ENCODE assay signal across 21 cellular contexts in genomic region chr2:235707411-235708096, GRCh38.
"Had no signal": no experiment of that assay in that cellular context is flagged by ENCODE, and none has a peak within 500 bp of the region (broad histone marks: within the 10 kb centered on the region; RNA-seq: fewer than 3 reads in every experiment).

No MANE protein-coding gene starts in this region.

- FAIRE-seq: islet of Langerhans, TTC549 had no signal

- H3K27ac ChIP-seq: cardiac muscle cell, gastrocnemius medialis, heart right ventricle, lower lobe of right lung, neutrophil had no signal

- H3K4me3 ChIP-seq: cardiac muscle cell, dorsolateral prefrontal cortex, gastrocnemius medialis, heart right ventricle, lower lobe of right lung, tibial nerve had no signal

- H3K27ac Mint-ChIP-seq: activated B cell treated with CpG ODN at 0.5 μM for 24 hours; activated CD8-positive, alpha-beta T cell treated with anti-CD3 and anti-CD28 coated beads, Interleukin-2, amount 10 ng/mL, durations not matched to agents 7 days and 5 days; activated naive CD8-positive, alpha-beta T cell treated with anti-CD3 and anti-CD28 coated beads for 36 hours; activated T-helper 1 cell treated with anti-CD3 and anti-CD28 coated beads, Interleukin-12 subunit alpha, Interleukin-12 subunit beta, Interleukin-2, Interleukin-4 antibody, amounts not matched to agents 30 ng/mL and 10 ng/mL and 1 ng/mL, durations not matched to agents 14 hours and 24 hours and 36 hours; mesothelial cell of epicardium had no signal

- H3K4me3 Mint-ChIP-seq: activated B cell treated with CpG ODN at 0.5 μM for 24 hours; activated CD8-positive, alpha-beta T cell treated with anti-CD3 and anti-CD28 coated beads, Interleukin-2, amount 10 ng/mL, durations not matched to agents 7 days and 5 days; activated naive CD8-positive, alpha-beta T cell treated with anti-CD3 and anti-CD28 coated beads for 36 hours; activated T-helper 1 cell treated with anti-CD3 and anti-CD28 coated beads, Interleukin-12 subunit alpha, Interleukin-12 subunit beta, Interleukin-2, Interleukin-4 antibody, amounts not matched to agents 30 ng/mL and 10 ng/mL and 1 ng/mL, durations not matched to agents 14 hours and 24 hours and 36 hours; mesothelial cell of epicardium had no signal

- H3K4me1 Mint-ChIP-seq: activated B cell treated with CpG ODN at 0.5 μM for 24 hours; activated naive CD8-positive, alpha-beta T cell treated with anti-CD3 and anti-CD28 coated beads for 36 hours; mesothelial cell of epicardium had no signal

- DNase-seq: activated B cell treated with CpG ODN at 0.5 μM for 24 hours; activated CD4-positive, alpha-beta T cell treated with anti-CD3 and anti-CD28 coated beads for 48 hours; activated CD8-positive, alpha-beta memory T cell treated with anti-CD3 and anti-CD28 coated beads, Interleukin-2, amount 50 U/mL, for 4 hours; activated CD8-positive, alpha-beta T cell treated with anti-CD3 and anti-CD28 coated beads, Interleukin-2, amount 10 ng/mL, durations not matched to agents 7 days and 5 days; activated naive CD8-positive, alpha-beta T cell treated with anti-CD3 and anti-CD28 coated beads for 36 hours; dorsolateral prefrontal cortex; erythroblast; gastrocnemius medialis; heart right ventricle; left colon; lower lobe of right lung; retina; stimulated activated CD4-positive, alpha-beta T cell treated with anti-CD3 and anti-CD28 coated beads, Interleukin-4, amount 100 ng/mL, for 1 hour; stimulated activated naive CD4-positive, alpha-beta T cell had no signal

- H3K36me3 ChIP-seq: cardiac muscle cell, gastrocnemius medialis, lower lobe of right lung, neutrophil had no signal

- H3K9me3 Mint-ChIP-seq: activated B cell treated with CpG ODN at 0.5 μM for 24 hours; activated naive CD8-positive, alpha-beta T cell treated with anti-CD3 and anti-CD28 coated beads for 36 hours; activated T-helper 1 cell treated with anti-CD3 and anti-CD28 coated beads, Interleukin-12 subunit alpha, Interleukin-12 subunit beta, Interleukin-2, Interleukin-4 antibody, amounts not matched to agents 30 ng/mL and 10 ng/mL and 1 ng/mL, durations not matched to agents 14 hours and 24 hours and 36 hours; mesothelial cell of epicardium had no signal

- H3K9me3 ChIP-seq: gastrocnemius medialis, heart right ventricle, lower lobe of right lung, neutrophil, tibial nerve had no signal

- H3K27me3 Mint-ChIP-seq: activated B cell treated with CpG ODN at 0.5 μM for 24 hours; activated naive CD8-positive, alpha-beta T cell treated with anti-CD3 and anti-CD28 coated beads for 36 hours had no signal

- ATAC-seq: activated CD8-positive, alpha-beta T cell treated with anti-CD3 and anti-CD28 coated beads, Interleukin-2, amount 10 ng/mL, durations not matched to agents 7 days and 5 days; gastrocnemius medialis; heart right ventricle; left colon; lower lobe of right lung had no signal

- H3K36me3 Mint-ChIP-seq: activated naive CD8-positive, alpha-beta T cell treated with anti-CD3 and anti-CD28 coated beads for 36 hours had no signal

- H3K27me3 ChIP-seq: cardiac muscle cell, dorsolateral prefrontal cortex, gastrocnemius medialis, heart right ventricle, tibial nerve had no signal
